In the genomic region with DNA sequence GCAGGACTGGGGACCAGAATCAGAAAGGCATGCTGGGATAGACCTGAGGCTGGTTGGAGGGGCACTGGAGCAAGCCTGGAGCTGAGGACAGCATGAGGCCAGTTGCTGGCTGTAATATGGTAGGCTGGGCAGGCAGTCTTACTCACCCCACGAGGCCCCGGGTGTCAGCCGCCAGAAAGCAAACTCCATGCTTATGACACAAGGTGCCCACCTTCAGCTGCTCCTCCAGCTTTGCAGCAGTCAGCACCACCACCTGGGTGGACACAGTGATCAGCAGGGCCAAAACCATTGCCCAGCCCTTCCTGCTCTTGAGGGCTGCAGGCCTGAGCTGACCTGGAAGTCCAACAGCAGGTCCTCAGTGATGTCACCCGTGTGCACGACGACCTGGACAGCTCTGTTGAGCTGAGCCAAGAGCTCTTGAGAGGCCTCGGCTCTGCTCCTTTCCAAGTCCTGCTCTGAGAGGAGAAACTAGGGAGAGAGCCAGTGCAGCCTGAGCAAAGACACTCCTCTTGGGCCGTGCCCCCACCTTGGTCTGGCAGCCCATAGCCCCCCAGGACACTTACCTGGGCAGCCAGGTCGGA, we compare ENCODE assay signal across 7 cellular contexts. TPM values are rescaled to one million over a fixed set of nuclear protein-coding genes. Genes with fewer than 3 reads are reported as not detected.
DNase-seq lines count a peak whose midpoint lies in the region; FAIRE-seq and TF ChIP-seq lines count a peak whose summit lies in the region.
"Had no signal": no experiment of that assay in that cellular context is flagged by ENCODE, and none has a peak within 500 bp of the region (broad histone marks: within the 10 kb centered on the region; RNA-seq: fewer than 3 reads in every experiment).

No MANE protein-coding gene starts in this region.

- H2AFZ ChIP-seq in neuronal stem cell (ENCODE audit: low read length), result peak overlapping the region; percentile 90

- no peak overlapping the region for H4K8ac ChIP-seq in neuronal stem cell (ENCODE audit: low read depth, low read length)

- H3K4me2 ChIP-seq in neuronal stem cell (ENCODE audit: insufficient read depth, low read length, poor library complexity, severe bottlenecking), result no peak overlapping the region

- peak overlapping the region; percentile 21 for H3K14ac ChIP-seq in neuronal stem cell (ENCODE audit: low read length)

- H2BK5ac ChIP-seq in neuronal stem cell (ENCODE audit: low read length), result no peak overlapping the region

- no peaks in the 10 kb centered on the region for H3K79me1 ChIP-seq in neuronal stem cell (ENCODE audit: low read depth, low read length)

- no peak for TF ChIP-seq CTCF in GM12875 (IDR thresholded peaks at IDR 0.05; ENCODE audit: borderline replicate concordance, insufficient read depth, low read depth, low read length)
- no peak for TF ChIP-seq CTCF in bronchial epithelial cell (IDR thresholded peaks at IDR 0.05; ENCODE audit: insufficient read depth, low read length, severe bottlenecking)
- no peak for TF ChIP-seq CTCF in GM20000 (IDR thresholded peaks at IDR 0.05; ENCODE audit: extremely low read depth, missing control alignments)

- H2BK12ac ChIP-seq in neuronal stem cell (ENCODE audit: low read length), result no peak overlapping the region

- H3K4me1 ChIP-seq in neuronal stem cell (ENCODE audit: control insufficient read depth in 2 of 2, insufficient read depth in 1 of 2, low read depth in 1 of 2, low read length in 2 of 2), result peaks cover 0 to under 1% of the 10 kb centered on the region in 2 donors

- peak overlapping the region; percentile 91 for H3K23ac ChIP-seq in neuronal stem cell (ENCODE audit: low read depth, low read length, poor library complexity)

- no peak for FAIRE-seq in bronchial epithelial cell (lab: Jason Lieb, UNC)

- DNase-seq in bronchial epithelial cell (ENCODE audit: low read depth) (no peak), neuronal stem cell (ENCODE audit: low spot score) (no peak), middle frontal gyrus (ENCODE audit: extremely low spot score, low spot score) (no peak), NCI-H226 (no peak), GM20000 (ENCODE audit: low spot score) (no peak)
- DNase-seq: NCI-H187 treated with DMSO at 0.1 percent for 48 hours had no signal

- H2AK5ac ChIP-seq in neuronal stem cell (ENCODE audit: low read depth, low read length), result no peak overlapping the region

- H3K18ac ChIP-seq in neuronal stem cell (ENCODE audit: low read length), result no peak overlapping the region

- H3K27me3 ChIP-seq in bronchial epithelial cell (ENCODE audit: control insufficient read depth, insufficient read depth, low read length), result no peaks in the 10 kb centered on the region
- no peaks in the 10 kb centered on the region for H3K27me3 ChIP-seq in neuronal stem cell (ENCODE audit: control insufficient read depth in 3 of 3, insufficient read depth in 3 of 3, low read depth in 1 of 3, low read length in 3 of 3)

- H3K9ac ChIP-seq in neuronal stem cell (ENCODE audit: low read depth, low read length, poor library complexity), result peak overlapping the region; percentile 63

- no peak overlapping the region for H2BK120ac ChIP-seq in neuronal stem cell (ENCODE audit: low read depth, low read length)

- no peaks in the 10 kb centered on the region for H3K36me3 ChIP-seq in bronchial epithelial cell (ENCODE audit: control insufficient read depth, insufficient read depth, low read length)
- H3K36me3 ChIP-seq in neuronal stem cell (replicated peaks in 1 of 2; ENCODE audit: control insufficient read depth in 2 of 2, insufficient read depth in 2 of 2, low read length in 2 of 2), result peaks cover 0 to 2% of the 10 kb centered on the region in 2 donors

- no peak overlapping the region for H3K4ac ChIP-seq in neuronal stem cell (ENCODE audit: low read length)

- peak overlapping the region; percentile 58 for H3K4me3 ChIP-seq in GM12875 (ENCODE audit: low read depth, low read length)
- H3K4me3 ChIP-seq in bronchial epithelial cell (ENCODE audit: low read depth, low read length), result peak overlapping the region; percentile 27
- no peak overlapping the region for H3K4me3 ChIP-seq in neuronal stem cell (ENCODE audit: low read length in 2 of 2)

- WGBS in neuronal stem cell (ENCODE audit: extremely low coverage in 2 of 2, insufficient read length in 2 of 2, insufficient replicate concordance in 1 of 2), 2 donors, result no CpG with 5 or more reads among the region's 9 CpGs

- no peak overlapping the region for H4K91ac ChIP-seq in neuronal stem cell (ENCODE audit: low read depth, low read length, poor library complexity)

- no peaks in the 10 kb centered on the region for H3K9me3 ChIP-seq in neuronal stem cell (replicated peaks in 1 of 2; ENCODE audit: control insufficient read depth in 2 of 2, insufficient read depth in 1 of 2, low read depth in 1 of 2, low read length in 2 of 2)

- H3K27ac ChIP-seq in neuronal stem cell (replicated peaks; ENCODE audit: low read length), result no peak overlapping the region

- H2BK15ac ChIP-seq in neuronal stem cell (ENCODE audit: low read length), result peak overlapping the region; percentile 9

RNA-seq across cellular contexts. Expression of a gene that starts 0.7 kb away (rescaled TPM):
- 0.53 and 0.64 TPM in 2 replicates for total RNA-seq in bronchial epithelial cell
- polyA plus RNA-seq in neuronal stem cell (2013, experiment 1 of 2), result 4.4 TPM
- polyA plus RNA-seq in neuronal stem cell (2013, experiment 2 of 2), result 3.2 TPM

RNA-seq across cellular contexts. Expression of a gene that starts 9.9 kb away (rescaled TPM):
- 19.5 and 21.6 TPM in 2 replicates for total RNA-seq in bronchial epithelial cell
- 0.56 TPM for polyA plus RNA-seq in neuronal stem cell (2013, experiment 1 of 2)
- 0.42 TPM for polyA plus RNA-seq in neuronal stem cell (2013, experiment 2 of 2)

RNA-seq across cellular contexts. Expression of a gene that starts 13.3 kb away (rescaled TPM):
- total RNA-seq in bronchial epithelial cell, result not detected in 2 replicates
- 0.13 TPM for polyA plus RNA-seq in neuronal stem cell (2013, experiment 1 of 2)
- polyA plus RNA-seq in neuronal stem cell (2013, experiment 2 of 2), result 0.06 TPM

RNA-seq across cellular contexts. Expression of a gene that starts 26.7 kb away (rescaled TPM):
- 20.3 and 27.1 TPM in 2 replicates for total RNA-seq in bronchial epithelial cell
- polyA plus RNA-seq in neuronal stem cell (2013, experiment 1 of 2), result 20.7 TPM
- 19.6 TPM for polyA plus RNA-seq in neuronal stem cell (2013, experiment 2 of 2)

RNA-seq across cellular contexts. Expression of a gene that starts 43.4 kb away (rescaled TPM):
- 0.79 and 1.2 TPM in 2 replicates for total RNA-seq in bronchial epithelial cell
- 19.8 TPM for polyA plus RNA-seq in neuronal stem cell (2013, experiment 1 of 2)
- polyA plus RNA-seq in neuronal stem cell (2013, experiment 2 of 2), result 20.0 TPM

Comparison
In these comparisons a context has a peak if more than half of its experiments do, and no peak if none do; other contexts are left out.
1. H3K4me3 ChIP-seq: peak in GM12875 (single experiment) and bronchial epithelial cell (single experiment); none in neuronal stem cell (0 of 2).